11 cellular contexts compared by ENCODE assay signal in genomic region chr3:149131594-149131993, GRCh38. TPM values are rescaled to one million over a fixed set of nuclear protein-coding genes. Genes with fewer than 3 reads are reported as not detected.
A peak's percentile ranks its signal among the peaks of the same experiment; 100 is the strongest.
DNase-seq lines count a peak whose midpoint lies in the region; ATAC-seq and TF ChIP-seq lines count a peak whose summit lies in the region.
"Had no signal": no experiment of that assay in that cellular context is flagged by ENCODE, and none has a peak within 500 bp of the region (broad histone marks: within the 10 kb centered on the region; RNA-seq: fewer than 3 reads in every experiment).

No MANE protein-coding gene starts in this region.

- H3K4me3 ChIP-seq in BLaER1 (no peak overlapping the region), SJCRH30 (no peak overlapping the region)
- H3K4me3 ChIP-seq: K562 had no signal

- TF ChIP-seq CTCF in HFFc6 (IDR thresholded peaks at IDR 0.05) (no peak), brain (conservative IDR thresholded peaks at IDR 0.05) (no peak), nephron (IDR thresholded peaks at IDR 0.05; ENCODE audit: unreplicated experiment in 3 of 3) (no peak)

- H3K4me1 ChIP-seq in BLaER1 (peaks cover 24% of the 10 kb centered on the region), SJCRH30 (0 out of 2 replicates have a peak, but pooled peaks cover 4% of the 10 kb centered on the region)

- no peaks in the 10 kb centered on the region for H3K27me3 ChIP-seq in BLaER1
- no peaks in the 10 kb centered on the region for H3K27me3 ChIP-seq in SJCRH30

- H3K36me3 ChIP-seq in BLaER1, result peaks cover 15% of the 10 kb centered on the region
- no peaks in the 10 kb centered on the region for H3K36me3 ChIP-seq in SJCRH30

- H3K9me3 ChIP-seq in BLaER1, result no peaks in the 10 kb centered on the region
- H3K9me3 ChIP-seq in SJCRH30 (replicated peaks), result no peaks in the 10 kb centered on the region

- no peak overlapping the region for H3K27ac Mint-ChIP-seq in HFFc6
- peak overlapping the region in 4 of 5 experiments; percentile 2 to 92 (median 56) for H3K27ac Mint-ChIP-seq in brain
- peak overlapping the region; percentile 54 to 79 (median 56) for H3K27ac Mint-ChIP-seq in nephron

- H3K36me3 Mint-ChIP-seq in HFFc6 (ENCODE audit: low read depth) (0 out of 2 replicates have a peak, but pooled peaks cover 6% of the 10 kb centered on the region), brain (peaks cover 15% of the 10 kb centered on the region), nephron (ENCODE audit: low read depth) (peaks cover 4% of the 10 kb centered on the region)

- H3K4me3 Mint-ChIP-seq in HFFc6 (peak overlapping the region; percentile 96), brain (peak overlapping the region; percentile 93 to 97 (median 95)), nephron (peak overlapping the region; percentile 91 to 99 (median 97))

- ATAC-seq in GM19455 (IDR thresholded peaks at IDR 0.05; ENCODE audit: unreplicated experiment), result no peak
- no peak for ATAC-seq in GM18873 (IDR thresholded peaks at IDR 0.05; ENCODE audit: low FRiP score, unreplicated experiment)
- ATAC-seq: K562 had no signal

- no peak overlapping the region for H3K27ac ChIP-seq in BLaER1
- no peak overlapping the region for H3K27ac ChIP-seq in SJCRH30

- H3K9me3 Mint-ChIP-seq in HFFc6 (no peaks in the 10 kb centered on the region), brain (no peaks in the 10 kb centered on the region), nephron (no peaks in the 10 kb centered on the region)

- no peaks in the 10 kb centered on the region; the same call in 1 of the 2 replicates for H3K27me3 Mint-ChIP-seq in HFFc6 (ENCODE audit: insufficient read depth)
- peaks cover 15% of the 10 kb centered on the region for H3K27me3 Mint-ChIP-seq in brain
- no peaks in the 10 kb centered on the region for H3K27me3 Mint-ChIP-seq in nephron (ENCODE audit: low read depth)

- H4K20me1 ChIP-seq in BLaER1, result no peaks in the 10 kb centered on the region

- no peak overlapping the region for H3K9ac ChIP-seq in BLaER1

- H3K4me2 ChIP-seq in BLaER1, result peak overlapping the region; percentile 68

- H3K4me1 Mint-ChIP-seq in HFFc6 (ENCODE audit: low read depth), result peaks cover 60% of the 10 kb centered on the region
- H3K4me1 Mint-ChIP-seq in brain, result peaks cover 54% of the 10 kb centered on the region
- H3K4me1 Mint-ChIP-seq in nephron, result peaks cover 27% of the 10 kb centered on the region

- DNase-seq in HFFc6, result no peak
- DNase-seq in SIG-M5 treated with dmso at 0.1 percent for 504 hours (lab: John Stamatoyannopoulos, UW; ENCODE audit: unreplicated experiment), result no peak
- DNase-seq in SJCRH30, result no peak
- DNase-seq: hippocampal formation, NCI-H69 had no signal

RNA-seq across cellular contexts. Expression of gene HPS3, which starts 2.2 kb away (rescaled TPM):
- 10 to 100 TPM; 15.6 to 24.8 (median 20.7) TPM for total RNA-seq in HFFc6 (2021; fragmentation: NEBNext Ultra II Directional; extraction: Animal tissue kit (Norgen Biotek cat#: 25700))
- polyA plus RNA-seq in brain (ENCODE audit: insufficient read depth, low read depth, low replicate concordance), result 7.4 TPM
- total RNA-seq in SJCRH30 (2014; rRNA removed; shearing (Covaris generic)), result 12.0 and 14.2 TPM in 2 replicates

RNA-seq across cellular contexts. Expression of gene HLTF, which starts 45.3 kb away (rescaled TPM):
- total RNA-seq in HFFc6 (2021; fragmentation: NEBNext Ultra II Directional; extraction: Animal tissue kit (Norgen Biotek cat#: 25700)), result 10 to 100 TPM; 31.0 to 36.6 (median 34.5) TPM
- 12.2 TPM for polyA plus RNA-seq in brain (ENCODE audit: insufficient read depth, low read depth, low replicate concordance)
- 71.2 and 80.8 TPM in 2 replicates for total RNA-seq in SJCRH30 (2014; rRNA removed; shearing (Covaris generic))
